9 cellular contexts compared by ENCODE assay signal in the genomic region with DNA sequence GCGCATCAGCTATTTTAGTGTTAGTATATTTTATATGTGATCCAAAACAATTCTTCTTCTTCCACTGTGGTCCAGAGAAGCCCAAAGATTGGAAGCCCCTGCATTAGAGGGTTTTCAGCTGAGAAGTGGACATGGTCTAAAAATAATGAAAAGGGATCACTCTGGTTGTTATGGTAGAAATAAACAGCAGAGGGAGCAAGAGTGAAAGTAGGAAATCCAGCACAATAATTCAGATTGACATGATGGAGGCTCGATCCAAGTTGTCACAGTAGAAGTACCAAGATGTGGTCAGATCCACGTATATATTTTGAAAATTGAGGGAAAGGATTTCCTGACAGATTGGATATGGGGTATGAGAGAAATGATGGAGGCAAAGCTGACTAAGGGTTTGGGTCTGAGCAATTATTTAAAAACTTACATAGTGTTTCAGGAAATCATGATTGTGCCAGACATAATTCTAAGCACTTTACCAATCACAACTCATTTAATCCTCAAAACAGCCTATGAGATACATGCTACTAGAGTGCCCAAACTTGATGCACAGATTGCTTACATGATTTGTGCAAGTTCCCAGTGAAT. TPM values are rescaled to one million over a fixed set of nuclear protein-coding genes. Genes with fewer than 3 reads are reported as not detected.
DNase-seq lines count a peak whose midpoint lies in the region; ATAC-seq and TF ChIP-seq lines count a peak whose summit lies in the region.
"Had no signal": no experiment of that assay in that cellular context is flagged by ENCODE, and none has a peak within 500 bp of the region (broad histone marks: within the 10 kb centered on the region; RNA-seq: fewer than 3 reads in every experiment).

No MANE protein-coding gene starts in this region.

- H3K4me3 ChIP-seq in DND-41 (ENCODE audit: low read depth in 1 of 2, low read length in 2 of 2) (no peak overlapping the region), colonic mucosa (no peak overlapping the region)
- H3K4me3 ChIP-seq: SK-N-MC had no signal

- H4K20me1 ChIP-seq in DND-41 (ENCODE audit: insufficient read depth, low read length): no peaks in the 10 kb centered on the region

- ATAC-seq in DND-41 (ENCODE audit: insufficient read depth, low read depth): no peak
- peak; percentile 61 for ATAC-seq in GM21619 (IDR thresholded peaks at IDR 0.05; ENCODE audit: unreplicated experiment)
- ATAC-seq in HG02840 (IDR thresholded peaks at IDR 0.05; ENCODE audit: low FRiP score, unreplicated experiment): no peak

- H3K79me2 ChIP-seq in DND-41 (ENCODE audit: insufficient read depth, low read length): no peaks in the 10 kb centered on the region

- H3K27me3 ChIP-seq in DND-41 (ENCODE audit: insufficient read depth, low read length, poor library complexity) (no peaks in the 10 kb centered on the region), colonic mucosa (no peaks in the 10 kb centered on the region)

- DNase-seq in DND-41: no peak
- DNase-seq in NCI-H345 treated with DMSO at 0.1 percent for 48 hours (lab: John Stamatoyannopoulos, UW; ENCODE audit: unreplicated experiment): peak; percentile 2
- no peak for DNase-seq in colonic mucosa
- DNase-seq in midbrain (lab: John Stamatoyannopoulos, UW): peak; percentile 85
- no peak for DNase-seq in mucosa of gallbladder (ENCODE audit: low spot score)
- DNase-seq in activated CD4-positive, alpha-beta T cell treated with anti-CD3 and anti-CD28 coated beads for 48 hours: no peak

- H2AFZ ChIP-seq in DND-41 (ENCODE audit: low read depth, low read length): no peak overlapping the region

- TF ChIP-seq CTCF in DND-41 (IDR thresholded peaks at IDR 0.05; ENCODE audit: borderline replicate concordance, extremely low read depth, low read length, poor library complexity, severe bottlenecking): peak; percentile 46
- TF ChIP-seq CTCF in colonic mucosa (IDR thresholded peaks at IDR 0.05): peak; percentile 41

- intact Hi-C loops in colonic mucosa (cut with DNase I): loop anchor here (2.0 kb wide), 1 partner anchor 64 kb away; no protein-coding TSS in a partner anchor

- H3K9me3 ChIP-seq in DND-41 (ENCODE audit: insufficient read depth, low read length, severe bottlenecking) (no peaks in the 10 kb centered on the region), colonic mucosa (no peaks in the 10 kb centered on the region)

- H3K9ac ChIP-seq in DND-41 (ENCODE audit: low read depth, low read length): no peak overlapping the region
- H3K9ac ChIP-seq in colonic mucosa (ENCODE audit: low read depth in 2 of 2, low read length in 2 of 2): no peak overlapping the region

- no peak overlapping the region for H3K4me2 ChIP-seq in DND-41 (ENCODE audit: insufficient read depth, low read length)

- no peaks in the 10 kb centered on the region for H3K36me3 ChIP-seq in DND-41 (ENCODE audit: insufficient read depth, low read length)
- H3K36me3 ChIP-seq in colonic mucosa: no peaks in the 10 kb centered on the region

- H3K27ac ChIP-seq in DND-41 (ENCODE audit: low read length) (no peak overlapping the region), colonic mucosa (no peak overlapping the region)
- H3K27ac ChIP-seq: SK-N-MC had no signal

- H3K4me1 ChIP-seq in DND-41 (ENCODE audit: insufficient read depth, low read length) (no peaks in the 10 kb centered on the region), colonic mucosa (no peaks in the 10 kb centered on the region)

RNA-seq across cellular contexts. Expression of a gene that starts 17.0 kb away (rescaled TPM):
- total RNA-seq in colonic mucosa (10 to 100 TPM; 18.3 to 28.6 TPM), mucosa of gallbladder (18.3 TPM)

RNA-seq across cellular contexts. Expression of a gene that starts 20.4 kb away (rescaled TPM):
- total RNA-seq in colonic mucosa: 10 to 100 TPM; 13.6 to 18.0 TPM
- 27.0 TPM for total RNA-seq in mucosa of gallbladder

Comparison
In these comparisons a context has a peak if more than half of its experiments do, and no peak if none do; other contexts are left out.
1. DNase-seq: peak in NCI-H345 treated with DMSO at 0.1 percent for 48 hours (single experiment) and midbrain (single experiment); none in DND-41 (single experiment), colonic mucosa (single experiment), mucosa of gallbladder (single experiment) and activated CD4-positive, alpha-beta T cell treated with anti-CD3 and anti-CD28 coated beads for 48 hours (single experiment).